8 cellular contexts compared by ENCODE assay signal in genomic region chr2:218257390-218257981, GRCh38.
DNase-seq lines count a peak whose midpoint lies in the region; ATAC-seq lines count a peak whose summit lies in the region.

No MANE protein-coding gene starts in this region.

- DNase-seq in AG20443 (ENCODE audit: low spot score), result peak; percentile 48
- peak in 4 of 5 donors; percentile 47 to 73 (median 57) for DNase-seq in T-helper 1 cell
- peak; percentile 32 for DNase-seq in activated naive CD8-positive, alpha-beta T cell treated with anti-CD3 and anti-CD28 coated beads, Interleukin-2, amount 50 U/mL, for 16 hours (ENCODE audit: low read depth, low spot score)
- peak; percentile 25 for DNase-seq in left kidney (ENCODE audit: low read depth, low spot score)
- peak; percentile 54 to 58 for DNase-seq in stimulated activated CD8-positive, alpha-beta memory T cell treated with anti-CD3 and anti-CD28 coated beads, Interleukin-2, amount 100 ng/mL, for 48 hours (ENCODE audit: low read depth in 2 of 2)
- DNase-seq in NCI-H146 treated with DMSO at 0.1 percent for 48 hours (lab: John Stamatoyannopoulos, UW; ENCODE audit: unreplicated experiment), result no peak

- peak; percentile 81 for ATAC-seq in GM18909 (IDR thresholded peaks at IDR 0.05; ENCODE audit: poor library complexity, unreplicated experiment)
- ATAC-seq in HG03139 (IDR thresholded peaks at IDR 0.05; ENCODE audit: unreplicated experiment), result peak; percentile 82
